In the genomic region with DNA sequence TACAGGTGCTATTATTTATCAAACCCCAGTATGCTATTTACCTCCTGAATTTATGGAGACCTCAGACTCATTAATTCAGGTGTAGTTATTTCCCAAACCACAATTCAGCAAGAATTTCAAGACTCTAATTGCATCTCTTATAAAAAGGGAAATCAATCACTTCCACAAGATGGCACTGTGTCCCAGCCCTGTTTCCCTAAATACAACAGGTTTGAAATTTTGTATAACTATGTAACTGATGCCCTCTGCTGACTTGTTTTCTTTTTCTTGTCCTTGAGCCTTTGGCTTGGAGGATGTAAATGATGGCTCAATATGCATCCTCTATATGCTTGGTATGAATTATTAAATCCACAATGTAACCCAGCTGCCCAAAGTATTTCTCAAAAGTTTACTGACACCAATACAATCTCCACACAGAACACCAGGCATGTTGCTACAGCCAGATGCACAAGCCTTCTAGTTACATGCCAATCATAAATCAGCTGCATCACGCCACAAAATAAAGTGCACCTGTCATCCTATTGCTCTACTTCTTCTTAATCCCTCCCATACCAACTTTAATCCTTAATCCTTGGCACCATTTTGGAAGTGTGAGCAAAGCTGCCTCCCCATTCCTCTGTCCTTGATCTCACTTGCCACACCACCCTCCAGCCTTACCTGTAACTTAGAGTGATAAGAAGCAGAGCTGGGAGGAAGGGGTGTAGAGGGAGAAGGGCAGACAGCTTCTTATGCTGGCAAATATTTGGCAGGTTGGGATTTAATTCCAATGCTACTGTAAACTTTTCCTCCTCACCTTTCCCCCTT, we compare ENCODE assay signal across 8 cellular contexts. TPM values are rescaled to one million over a fixed set of nuclear protein-coding genes. Genes with fewer than 3 reads are reported as not detected.
DNase-seq lines count a peak whose midpoint lies in the region; ATAC-seq and TF ChIP-seq lines count a peak whose summit lies in the region.

No MANE protein-coding gene starts in this region.

- H3K4me1 Mint-ChIP-seq in T-helper 17 cell (peaks cover 43% of the 10 kb centered on the region), endodermal cell (peaks cover 20% of the 10 kb centered on the region)

- 94 to 100% methylated on average over 1 of the region's 1 CpG for WGBS in endodermal cell (ENCODE audit: insufficient coverage in 1 of 2, insufficient read length in 1 of 2), 2 experiments

- H3K4me1 ChIP-seq in endodermal cell (ENCODE audit: control insufficient read depth, insufficient read depth, low read length) (no peaks in the 10 kb centered on the region), mucosa of descending colon (ENCODE audit: low read depth) (peaks cover 8% of the 10 kb centered on the region)

- intact Hi-C loops in mucosa of descending colon (cut with DNase I, micrococcal nuclease), result no loop called here

- no peak overlapping the region for H3K9ac ChIP-seq in endodermal cell (ENCODE audit: extremely low read depth, low read length, poor library complexity, severe bottlenecking)

- no peaks in the 10 kb centered on the region for H3K27me3 ChIP-seq in endodermal cell (ENCODE audit: control insufficient read depth, insufficient read depth, low read length, poor library complexity, severe bottlenecking)

- H3K9me3 ChIP-seq in T-helper 17 cell (ENCODE audit: control insufficient read depth, low read length, poor library complexity, severe bottlenecking) (no peaks in the 10 kb centered on the region), endodermal cell (ENCODE audit: control insufficient read depth, low read length) (no peaks in the 10 kb centered on the region), mucosa of descending colon (no peaks in the 10 kb centered on the region)

- ATAC-seq in T-helper 17 cell (peak; percentile 82), mucosa of descending colon (peak; percentile 74), HG02870 (IDR thresholded peaks at IDR 0.05; ENCODE audit: unreplicated experiment) (no peak)

- H3K4me3 Mint-ChIP-seq in T-helper 17 cell (no peak overlapping the region), endodermal cell (no peak overlapping the region)

- no peak overlapping the region for H3K27ac Mint-ChIP-seq in T-helper 17 cell
- H3K27ac Mint-ChIP-seq in endodermal cell, result no peak overlapping the region

- H3K36me3 Mint-ChIP-seq in T-helper 17 cell (ENCODE audit: low read depth), result peaks cover 6% of the 10 kb centered on the region
- H3K36me3 Mint-ChIP-seq in endodermal cell (ENCODE audit: low read depth), result peaks cover 2% of the 10 kb centered on the region

- H3K9me3 Mint-ChIP-seq in endodermal cell, result peaks cover 7% of the 10 kb centered on the region

- peak; percentile 55 for TF ChIP-seq CTCF in GM12872 (IDR thresholded peaks at IDR 0.05; ENCODE audit: insufficient read depth, low read depth, low read length)
- TF ChIP-seq CTCF in endodermal cell (conservative IDR thresholded peaks at IDR 0.05), result peak; percentile 83
- peak; percentile 50 for TF ChIP-seq CTCF in mucosa of descending colon (IDR thresholded peaks at IDR 0.05)

- no peaks in the 10 kb centered on the region for H3K36me3 ChIP-seq in endodermal cell (ENCODE audit: control insufficient read depth, insufficient read depth, low read length)
- no peaks in the 10 kb centered on the region for H3K36me3 ChIP-seq in mucosa of descending colon (ENCODE audit: low read depth)

- H3K27me3 Mint-ChIP-seq in T-helper 17 cell, result no peaks in the 10 kb centered on the region
- H3K27me3 Mint-ChIP-seq in endodermal cell (ENCODE audit: insufficient read depth), result no peaks in the 10 kb centered on the region

- no peak overlapping the region for H3K4me3 ChIP-seq in endodermal cell (ENCODE audit: low read length)
- no peak overlapping the region for H3K4me3 ChIP-seq in mucosa of descending colon

- H3K27ac ChIP-seq in endodermal cell (ENCODE audit: low read depth, low read length), result no peak overlapping the region

- DNase-seq in AG08395 (ENCODE audit: low spot score) (peak; percentile 77), NCI-H2029 treated with DMSO at 0.1 percent for 48 hours (lab: John Stamatoyannopoulos, UW) (peak; percentile 21), T-helper 17 cell (peak in 1 of 3 donors; percentile 25), endodermal cell (peak; percentile 62), mucosa of descending colon (peak in 1 of 3 donors; percentile 75), mesenteric fat pad (ENCODE audit: low spot score) (no peak)

RNA-seq across cellular contexts. Expression of gene C1orf105, which starts 9.0 kb away (rescaled TPM):
- total RNA-seq in T-helper 17 cell (not detected), endodermal cell (not detected), mucosa of descending colon (not detected), mesenteric fat pad (not detected)
- not detected for polyA plus RNA-seq in endodermal cell (2013, experiment 1 of 2)
- not detected for polyA plus RNA-seq in endodermal cell (2013, experiment 2 of 2)

RNA-seq across cellular contexts. Expression of gene PIGC, which starts 14.3 kb away (rescaled TPM):
- total RNA-seq in T-helper 17 cell (10 to 100 TPM; 21.4 to 24.9 TPM), endodermal cell (10 to 100 TPM; 24.0 to 24.3 TPM), mucosa of descending colon (10 to 100 TPM; 25.6 to 27.7 (median 26.3) TPM), mesenteric fat pad (16.6 TPM)
- 31.4 TPM for polyA plus RNA-seq in endodermal cell (2013, experiment 1 of 2)
- polyA plus RNA-seq in endodermal cell (2013, experiment 2 of 2), result 28.5 TPM
